In the genomic region with DNA sequence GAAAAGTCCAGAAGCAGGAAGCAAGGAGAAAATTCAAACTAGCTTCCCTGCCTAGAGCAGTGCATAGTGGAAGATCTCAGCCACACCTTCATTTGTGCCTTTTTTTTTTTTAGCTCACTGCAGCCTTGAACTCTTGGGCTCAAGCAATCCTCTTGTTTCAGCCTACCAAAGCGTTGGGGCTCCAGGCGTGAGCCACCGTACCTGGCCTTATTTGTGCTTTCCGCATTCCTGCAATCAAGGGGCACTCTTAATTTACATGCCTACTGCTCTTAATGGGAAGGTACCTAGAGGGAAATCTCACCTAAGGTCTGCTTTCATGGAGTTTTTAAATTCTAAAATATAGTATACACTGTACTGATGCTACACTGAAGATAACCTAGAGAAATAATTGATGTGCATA, we compare ENCODE assay signal across 19 cellular contexts. TPM values are rescaled to one million over a fixed set of nuclear protein-coding genes. Genes with fewer than 3 reads are reported as not detected.
DNase-seq lines count a peak whose midpoint lies in the region; ATAC-seq and TF ChIP-seq lines count a peak whose summit lies in the region.
"Had no signal": no experiment of that assay in that cellular context is flagged by ENCODE, and none has a peak within 500 bp of the region (broad histone marks: within the 10 kb centered on the region; RNA-seq: fewer than 3 reads in every experiment).

No MANE protein-coding gene starts in this region.

- no peaks in the 10 kb centered on the region for H3K9me3 Mint-ChIP-seq in activated B cell treated with CpG ODN at 0.5 μM for 24 hours
- H3K9me3 Mint-ChIP-seq in stimulated activated naive B cell treated with anti-CD40 and anti-IgM and Interleukin-4, amounts not matched to agents 10 μg/mL and 1 μg/mL and 100 μg/mL, for 72 hours, result no peaks in the 10 kb centered on the region
- H3K9me3 Mint-ChIP-seq: activated CD4-positive, alpha-beta memory T cell treated with anti-CD3 and anti-CD28 coated beads for 36 hours; activated naive CD4-positive, alpha-beta T cell treated with anti-CD3 and anti-CD28 coated beads, Interleukin-2, amount 50 U/mL, for 24 hours; CD14-positive monocyte; endodermal cell; type B pancreatic cell had no signal

- peak overlapping the region; percentile 80 for H3K4me3 Mint-ChIP-seq in activated B cell treated with CpG ODN at 0.5 μM for 24 hours
- H3K4me3 Mint-ChIP-seq in stimulated activated naive B cell treated with anti-CD40 and anti-IgM and Interleukin-4, amounts not matched to agents 10 μg/mL and 1 μg/mL and 100 μg/mL, for 72 hours, result peak overlapping the region; percentile 77 to 78
- H3K4me3 Mint-ChIP-seq: activated CD4-positive, alpha-beta memory T cell treated with anti-CD3 and anti-CD28 coated beads for 36 hours; activated naive CD4-positive, alpha-beta T cell treated with anti-CD3 and anti-CD28 coated beads, Interleukin-2, amount 50 U/mL, for 24 hours; endodermal cell; type B pancreatic cell had no signal

- peak overlapping the region; percentile 83 for H3K27ac Mint-ChIP-seq in activated B cell treated with CpG ODN at 0.5 μM for 24 hours
- H3K27ac Mint-ChIP-seq in stimulated activated naive B cell treated with anti-CD40 and anti-IgM and Interleukin-4, amounts not matched to agents 10 μg/mL and 1 μg/mL and 100 μg/mL, for 72 hours, result peak overlapping the region; percentile 92
- H3K27ac Mint-ChIP-seq: activated CD4-positive, alpha-beta memory T cell treated with anti-CD3 and anti-CD28 coated beads for 36 hours; activated naive CD4-positive, alpha-beta T cell treated with anti-CD3 and anti-CD28 coated beads, Interleukin-2, amount 50 U/mL, for 24 hours; endodermal cell; type B pancreatic cell had no signal

- no peaks in the 10 kb centered on the region for H3K27me3 Mint-ChIP-seq in activated B cell treated with CpG ODN at 0.5 μM for 24 hours
- H3K27me3 Mint-ChIP-seq in stimulated activated naive B cell treated with anti-CD40 and anti-IgM and Interleukin-4, amounts not matched to agents 10 μg/mL and 1 μg/mL and 100 μg/mL, for 72 hours, result peaks cover 3 to 8% of the 10 kb centered on the region in 2 donors
- H3K27me3 Mint-ChIP-seq: activated CD4-positive, alpha-beta memory T cell treated with anti-CD3 and anti-CD28 coated beads for 36 hours; activated naive CD4-positive, alpha-beta T cell treated with anti-CD3 and anti-CD28 coated beads, Interleukin-2, amount 50 U/mL, for 24 hours had no signal

- TF ChIP-seq CTCF in activated B cell treated with CpG ODN at 0.5 μM for 24 hours (IDR thresholded peaks at IDR 0.05), result no peak
- TF ChIP-seq CTCF in GM10266 (IDR thresholded peaks at IDR 0.05; ENCODE audit: control insufficient read depth, insufficient read depth, low read depth, missing control alignments), result no peak

- POLR2A ChIA-PET in activated B cell treated with CpG ODN at 0.5 μM for 24 hours (lab: Charles Lee), result interaction anchor here (0.6 to 2.8 kb wide), 5 partner anchors 9 to 384 kb away, joined by 3 to 13 read pairs (median 5); no protein-coding TSS in a partner anchor

- ATAC-seq in GM19397 (IDR thresholded peaks at IDR 0.05; ENCODE audit: unreplicated experiment) (peak; percentile 5), HG02840 (IDR thresholded peaks at IDR 0.05; ENCODE audit: low FRiP score, unreplicated experiment) (peak; percentile 2), activated B cell treated with CpG ODN at 0.5 μM for 24 hours (ENCODE audit: low read depth) (peak; percentile 3)
- ATAC-seq in stimulated activated naive B cell treated with anti-CD40 and anti-IgM and Interleukin-4, amounts not matched to agents 10 μg/mL and 1 μg/mL and 100 μg/mL, for 72 hours (replicated peaks), result peak in 1 of 2 donors; percentile 0

- CTCF ChIA-PET in activated B cell treated with CpG ODN at 0.5 μM for 24 hours (lab: Charles Lee), result interaction anchor here (0.9 to 1.9 kb wide), 3 partner anchors 17 to 54 kb away, joined by 3 to 4 read pairs (median 3); no protein-coding TSS in a partner anchor

- H3K4me1 Mint-ChIP-seq in activated B cell treated with CpG ODN at 0.5 μM for 24 hours, result peaks cover 51% of the 10 kb centered on the region
- peaks cover 37 to 48% of the 10 kb centered on the region in 2 donors for H3K4me1 Mint-ChIP-seq in stimulated activated naive B cell treated with anti-CD40 and anti-IgM and Interleukin-4, amounts not matched to agents 10 μg/mL and 1 μg/mL and 100 μg/mL, for 72 hours

- no peaks in the 10 kb centered on the region for H3K36me3 Mint-ChIP-seq in activated B cell treated with CpG ODN at 0.5 μM for 24 hours (ENCODE audit: low read depth)
- no peaks in the 10 kb centered on the region for H3K36me3 Mint-ChIP-seq in stimulated activated naive B cell treated with anti-CD40 and anti-IgM and Interleukin-4, amounts not matched to agents 10 μg/mL and 1 μg/mL and 100 μg/mL, for 72 hours
- H3K36me3 Mint-ChIP-seq: activated CD4-positive, alpha-beta memory T cell treated with anti-CD3 and anti-CD28 coated beads for 36 hours; activated naive CD4-positive, alpha-beta T cell treated with anti-CD3 and anti-CD28 coated beads, Interleukin-2, amount 50 U/mL, for 24 hours; type B pancreatic cell had no signal

- no peak for DNase-seq in activated B cell treated with CpG ODN at 0.5 μM for 24 hours
- no peak for DNase-seq in stimulated activated naive B cell treated with anti-CD40 and anti-IgM and Interleukin-4, amounts not matched to agents 10 μg/mL and 1 μg/mL and 100 μg/mL, for 72 hours
- no peak for DNase-seq in HPDE6-E6E7 (ENCODE audit: extremely low spot score)
- no peak for DNase-seq in cerebellar cortex (ENCODE audit: low spot score)
- no peak for DNase-seq in GM10266 (ENCODE audit: extremely low spot score)
- DNase-seq: activated CD4-positive, alpha-beta memory T cell treated with anti-CD3 and anti-CD28 coated beads for 36 hours; activated CD8-positive, alpha-beta memory T cell treated with anti-CD3 and anti-CD28 coated beads, Interleukin-2, amount 50 U/mL, for 48 hours; DMS79 treated with DMSO at 0.1 percent for 48 hours; endodermal cell; foreskin fibroblast; NCI-H2029; NCI-H69; pancreas; stimulated activated CD4-positive, alpha-beta T cell treated with anti-CD3 and anti-CD28 coated beads, Interleukin-1b, Interleukin-23, amount 100 ng/mL, for 48 hours had no signal

- intact Hi-C loops in activated B cell treated with CpG ODN at 0.5 μM for 24 hours (cut with micrococcal nuclease), result loop anchor here (1.0 to 5.0 kb wide), 11 partner anchors 8 to 1190 kb away; partner anchors contain the start of genes BMI1, MLLT10 and PIP4K2A

RNA-seq across cellular contexts. Expression of gene PIP4K2A, which starts 8.4 kb away (rescaled TPM):
- 94.6 and 102 TPM in 2 replicates for total RNA-seq in activated B cell treated with CpG ODN at 0.5 μM for 24 hours
